Comparison of ENCODE assay signal across 8 cellular contexts in genomic region chr17:81400939-81401726, GRCh38. TPM values are rescaled to one million over a fixed set of nuclear protein-coding genes. Genes with fewer than 3 reads are reported as not detected.
DNase-seq lines count a peak whose midpoint lies in the region; ATAC-seq and TF ChIP-seq lines count a peak whose summit lies in the region.

No MANE protein-coding gene starts in this region.

- DNase-seq in NCI-H2107 treated with DMSO at 0.1 percent for 48 hours (lab: John Stamatoyannopoulos, UW; ENCODE audit: unreplicated experiment), result peak; percentile 55
- DNase-seq in NCI-H2107 (lab: John Stamatoyannopoulos, UW), result no peak
- DNase-seq in choroid plexus epithelial cell (ENCODE audit: low read depth), result no peak
- DNase-seq in mesendoderm, result no peak
- DNase-seq in tibial artery, result peak in 1 of 2 donors; percentile 84
- no peak for DNase-seq in DMS 273 treated with DMSO at 0.1 percent for 48 hours (lab: John Stamatoyannopoulos, UW)

- H3K27me3 ChIP-seq in mesendoderm (ENCODE audit: insufficient read depth, low read length, poor library complexity), result no peaks in the 10 kb centered on the region
- no peaks in the 10 kb centered on the region for H3K27me3 ChIP-seq in tibial artery

- peak overlapping the region; percentile 62 for H2BK120ac ChIP-seq in mesendoderm (ENCODE audit: low read depth, low read length)

- no peak overlapping the region for H2BK15ac ChIP-seq in mesendoderm (replicated peaks; ENCODE audit: low read depth)

- H3K79me2 ChIP-seq in mesendoderm (ENCODE audit: control insufficient read depth, insufficient read depth, low read length), result peaks cover 18% of the 10 kb centered on the region

- peaks cover 5% of the 10 kb centered on the region for H3K79me1 ChIP-seq in mesendoderm (ENCODE audit: low read length)

- no peak for ATAC-seq in HG03521 (IDR thresholded peaks at IDR 0.05; ENCODE audit: unreplicated experiment)
- ATAC-seq in activated CD4-positive, CD25-positive, alpha-beta regulatory T cell treated with anti-CD3 and anti-CD28 coated beads, Interleukin-2, amount 50 U/mL, for 24 hours, result no peak

- peak overlapping the region; percentile 89 for H3K4ac ChIP-seq in mesendoderm (ENCODE audit: low read depth, low read length)

- peak overlapping the region; percentile 83 for H3K9ac ChIP-seq in mesendoderm (ENCODE audit: low read length)

- H3K18ac ChIP-seq in mesendoderm (ENCODE audit: low read length), result peak overlapping the region; percentile 25

- TF ChIP-seq CTCF in choroid plexus epithelial cell (conservative IDR thresholded peaks at IDR 0.05; ENCODE audit: low read depth, low read length) (no peak), tibial artery (IDR thresholded peaks at IDR 0.05) (no peak)

- intact Hi-C loops in tibial artery (cut with DNase I; ENCODE audit: low total_unique reads), result loop anchor here (2.0 kb wide), 1 partner anchor 110 kb away; no protein-coding TSS in a partner anchor

- H3K36me3 ChIP-seq in mesendoderm (ENCODE audit: control insufficient read depth, insufficient read depth, low read length) (no peaks in the 10 kb centered on the region), tibial artery (no peaks in the 10 kb centered on the region)

- H2BK5ac ChIP-seq in mesendoderm (ENCODE audit: low read length), result no peak overlapping the region

- H4K8ac ChIP-seq in mesendoderm (ENCODE audit: low read depth, low read length), result no peak overlapping the region

- H4K5ac ChIP-seq in mesendoderm (ENCODE audit: low read length), result no peak overlapping the region

- peak overlapping the region; percentile 92 for H3K56ac ChIP-seq in mesendoderm (ENCODE audit: low read length)

- H3K4me3 ChIP-seq in choroid plexus epithelial cell (ENCODE audit: low read depth, low read length) (peak overlapping the region; percentile 73), mesendoderm (ENCODE audit: low read length) (peak overlapping the region; percentile 16), tibial artery (peak overlapping the region; percentile 86 to 92)

- H2AK5ac ChIP-seq in mesendoderm (ENCODE audit: low read length), result peak overlapping the region; percentile 82

- H3K4me2 ChIP-seq in mesendoderm (ENCODE audit: low read length), result peak overlapping the region; percentile 13

- H3K27ac ChIP-seq in mesendoderm (ENCODE audit: low read depth, low read length) (no peak overlapping the region), tibial artery (peak overlapping the region; percentile 95 to 99)

- H3K4me1 ChIP-seq in mesendoderm (ENCODE audit: control insufficient read depth, low read depth, low read length) (peaks cover 9% of the 10 kb centered on the region), tibial artery (peaks cover 2 to 55% (median 49%) of the 10 kb centered on the region in 4 donors)

- no peak overlapping the region for H3K23ac ChIP-seq in mesendoderm (ENCODE audit: low read length)

- H3K9me3 ChIP-seq in tibial artery, result no peaks in the 10 kb centered on the region

- no CpG with 5 or more reads among the region's 21 CpGs for WGBS in mesendoderm (ENCODE audit: extremely low coverage, insufficient coverage, low lambda C conversion rate)

RNA-seq across cellular contexts. Expression of gene BAHCC1, which starts 5.9 kb away (rescaled TPM):
- polyA plus RNA-seq in mesendoderm (2013, experiment 1 of 2), result 1.6 TPM
- polyA plus RNA-seq in mesendoderm (2013, experiment 2 of 2), result 2.1 TPM

Comparison
In these comparisons a context has a peak if more than half of its experiments do, and no peak if none do; other contexts are left out.
1. H3K4me3 ChIP-seq: peak in every context shown above with its lines; median percentile 89 in tibial artery; 73 in choroid plexus epithelial cell; 16 in mesendoderm.